In the genomic region with DNA sequence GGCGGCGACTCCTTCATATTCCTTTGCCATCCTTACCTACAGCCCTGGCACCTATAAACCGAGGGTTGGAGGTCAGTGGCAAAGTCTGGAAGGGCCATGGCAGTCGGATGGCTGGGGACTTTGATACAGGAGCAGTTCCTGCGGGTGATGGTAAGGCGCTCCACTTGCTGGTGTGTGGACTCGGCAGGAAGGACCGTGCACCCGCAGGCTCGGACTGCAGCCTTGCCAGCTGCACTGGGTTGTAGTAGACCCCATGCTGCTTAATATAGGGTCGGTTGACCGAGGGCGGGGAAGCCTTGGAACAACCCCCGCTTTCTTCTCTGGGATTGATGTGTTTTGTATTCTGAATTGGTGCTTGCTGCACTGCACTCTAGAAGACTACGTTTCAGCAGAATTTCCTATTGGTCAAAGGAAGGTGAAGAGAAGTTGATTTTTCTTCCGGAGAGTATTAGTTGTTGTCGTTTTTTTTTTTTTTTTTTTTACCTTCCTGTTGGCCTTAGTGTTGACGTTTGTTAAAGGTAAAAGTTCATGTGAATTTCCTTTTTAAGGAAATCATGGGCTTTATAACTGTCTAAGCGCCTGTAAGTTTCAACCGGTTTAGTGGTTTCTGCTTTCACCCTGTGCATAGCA, we compare ENCODE assay signal across 8 cellular contexts. TPM values are rescaled to one million over a fixed set of nuclear protein-coding genes. Genes with fewer than 3 reads are reported as not detected.
DNase-seq lines count a peak whose midpoint lies in the region; ATAC-seq, FAIRE-seq and TF ChIP-seq lines count a peak whose summit lies in the region.

No MANE protein-coding gene starts in this region.

- H3K9ac ChIP-seq in OCI-LY3 (ENCODE audit: low read length): peak overlapping the region; percentile 77

- H3K9me3 Mint-ChIP-seq in activated naive CD8-positive, alpha-beta T cell treated with anti-CD3 and anti-CD28 coated beads, Interleukin-2, amount 50 U/mL, for 24 hours: no peaks in the 10 kb centered on the region

- H3K79me2 ChIP-seq in OCI-LY3 (ENCODE audit: low read length): peaks cover 5% of the 10 kb centered on the region

- 1 to 2% methylated on average over 20 of the region's 20 CpGs for WGBS in pancreas, 2 donors

- H3K27ac Mint-ChIP-seq in activated naive CD8-positive, alpha-beta T cell treated with anti-CD3 and anti-CD28 coated beads, Interleukin-2, amount 50 U/mL, for 24 hours: peak overlapping the region; percentile 75

- peaks cover 6% of the 10 kb centered on the region for H3K36me3 ChIP-seq in OCI-LY3 (replicated peaks; ENCODE audit: low read depth, low read length)
- peaks cover 0 to 5% (median 0%) of the 10 kb centered on the region in 3 donors for H3K36me3 ChIP-seq in pancreas

- H2AFZ ChIP-seq in OCI-LY3 (ENCODE audit: low read depth, low read length): peak overlapping the region; percentile 82

- no peak for TF ChIP-seq CTCF in OCI-LY3 (IDR thresholded peaks at IDR 0.05; ENCODE audit: low read depth, low read length)
- no peak for TF ChIP-seq CTCF in pancreas (IDR thresholded peaks at IDR 0.05)

- no peaks in the 10 kb centered on the region for H4K20me1 ChIP-seq in OCI-LY3 (ENCODE audit: insufficient read depth, low read length)

- H3K27ac ChIP-seq in OCI-LY3 (ENCODE audit: low read length) (no peak overlapping the region), pancreas (peak overlapping the region; percentile 86 to 92 (median 89))

- ATAC-seq in GM18873 (IDR thresholded peaks at IDR 0.05; ENCODE audit: low FRiP score, unreplicated experiment) (peak; percentile 40), HG03108 (IDR thresholded peaks at IDR 0.05; ENCODE audit: unreplicated experiment) (peak; percentile 36), pancreas (peak; percentile 57 to 74 (median 66))
- ATAC-seq in activated naive CD8-positive, alpha-beta T cell treated with anti-CD3 and anti-CD28 coated beads, Interleukin-2, amount 50 U/mL, for 24 hours: peak; percentile 37

- FAIRE-seq in pancreas (lab: Jason Lieb, UNC): no peak

- H3K4me3 ChIP-seq in OCI-LY3 (ENCODE audit: low read length) (peak overlapping the region; percentile 96), pancreas (peak overlapping the region; percentile 90 to 97 (median 90))

- no peaks in the 10 kb centered on the region for H3K27me3 Mint-ChIP-seq in activated naive CD8-positive, alpha-beta T cell treated with anti-CD3 and anti-CD28 coated beads, Interleukin-2, amount 50 U/mL, for 24 hours

- H3K4me1 Mint-ChIP-seq in activated naive CD8-positive, alpha-beta T cell treated with anti-CD3 and anti-CD28 coated beads, Interleukin-2, amount 50 U/mL, for 24 hours: peaks cover 73% of the 10 kb centered on the region

- H3K27me3 ChIP-seq in OCI-LY3 (ENCODE audit: low read depth, low read length) (no peaks in the 10 kb centered on the region), pancreas (no peaks in the 10 kb centered on the region)

- intact Hi-C loops in cardiac septum (cut with DNase I) (loop anchor here (5.0 kb wide), 1 partner anchor 156 kb away; no protein-coding TSS in a partner anchor), pancreas (cut with DNase I) (no loop called here)

- H3K4me2 ChIP-seq in OCI-LY3 (ENCODE audit: low read length): peak overlapping the region; percentile 79

- DNase-seq in AML-193 (lab: John Stamatoyannopoulos, UW) (peak; percentile 18 to 42), cardiac septum (ENCODE audit: low spot score) (peak; percentile 80), pancreas (peak in 4 of 6 donors; percentile 36 to 67 (median 50)), SKM-1 treated with dmso at 0.1 percent for 144 hours (lab: John Stamatoyannopoulos, UW; ENCODE audit: unreplicated experiment) (no peak)
- DNase-seq in activated naive CD8-positive, alpha-beta T cell treated with anti-CD3 and anti-CD28 coated beads, Interleukin-2, amount 50 U/mL, for 24 hours: peak; percentile 37

- H3K9me3 ChIP-seq in OCI-LY3 (ENCODE audit: insufficient read depth, low read length): no peaks in the 10 kb centered on the region
- H3K9me3 ChIP-seq in pancreas: no peaks in the 10 kb centered on the region

- H3K4me3 Mint-ChIP-seq in activated naive CD8-positive, alpha-beta T cell treated with anti-CD3 and anti-CD28 coated beads, Interleukin-2, amount 50 U/mL, for 24 hours: peak overlapping the region; percentile 94

- peaks cover 21% of the 10 kb centered on the region for H3K36me3 Mint-ChIP-seq in activated naive CD8-positive, alpha-beta T cell treated with anti-CD3 and anti-CD28 coated beads, Interleukin-2, amount 50 U/mL, for 24 hours (ENCODE audit: low read depth)

- peaks cover 21% of the 10 kb centered on the region for H3K4me1 ChIP-seq in OCI-LY3 (ENCODE audit: low read length)
- H3K4me1 ChIP-seq in pancreas: peaks cover 0 to 11% (median 4%) of the 10 kb centered on the region in 3 donors

RNA-seq across cellular contexts. Expression of a gene that starts 0.7 kb away (rescaled TPM):
- total RNA-seq in cardiac septum (38.4 TPM), pancreas (10 to 100 TPM; 22.1 to 41.3 (median 32.7) TPM)
- 10 to 100 TPM in 1 of 2 donors, 1 to 10 TPM in 1; 8.6 to 23.0 TPM for polyA plus RNA-seq in pancreas
